Comparison of ENCODE assay signal across 11 cellular contexts in the genomic region with DNA sequence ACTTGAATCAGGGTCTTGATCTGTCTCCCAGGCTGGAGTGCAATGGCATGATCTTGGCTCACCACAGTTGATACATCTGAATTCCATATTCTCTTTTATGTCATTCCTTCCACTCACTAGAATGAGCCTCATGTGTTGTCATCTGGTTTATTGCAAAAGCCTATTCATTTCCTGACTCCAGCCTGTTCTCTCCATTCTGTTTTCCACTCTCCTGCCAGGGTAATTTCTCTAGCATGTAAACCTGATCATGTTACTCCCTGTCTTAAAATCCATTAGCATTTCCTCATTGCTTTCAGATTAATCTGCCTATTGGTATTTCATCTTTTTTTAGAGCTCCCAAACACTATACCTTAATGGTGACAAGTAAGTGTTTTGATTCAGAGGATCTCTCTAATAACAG. TPM values are rescaled to one million over a fixed set of nuclear protein-coding genes. Genes with fewer than 3 reads are reported as not detected.
DNase-seq lines count a peak whose midpoint lies in the region; ATAC-seq and TF ChIP-seq lines count a peak whose summit lies in the region.
"Had no signal": no experiment of that assay in that cellular context is flagged by ENCODE, and none has a peak within 500 bp of the region (broad histone marks: within the 10 kb centered on the region; RNA-seq: fewer than 3 reads in every experiment).

No MANE protein-coding gene starts in this region.

- no peaks in the 10 kb centered on the region for H3K9me3 ChIP-seq in body of pancreas
- H3K9me3 ChIP-seq: stomach had no signal

- H3K27me3 Mint-ChIP-seq in HFFc6 (ENCODE audit: insufficient read depth): peaks cover 3% of the 10 kb centered on the region

- no peaks in the 10 kb centered on the region for H3K36me3 Mint-ChIP-seq in HFFc6 (ENCODE audit: low read depth)

- peak overlapping the region; percentile 98 for H3K27ac Mint-ChIP-seq in HFFc6

- DNase-seq in AG10803 (ENCODE audit: low read depth) (peak; percentile 96), HFFc6 (peak; percentile 83), astrocyte of the spinal cord (ENCODE audit: low read depth, low spot score) (peak; percentile 67), kidney glomerular epithelial cell (lab: John Stamatoyannopoulos, UW) (peak; percentile 20), hippocampal formation (lab: John Stamatoyannopoulos, UW) (no peak), body of pancreas (no peak), substantia nigra (lab: John Stamatoyannopoulos, UW) (no peak)
- DNase-seq in stimulated activated CD4-positive, alpha-beta T cell treated with anti-CD3 and anti-CD28 coated beads, Interleukin-15, amount 100 ng/mL, for 24 hours: no peak
- DNase-seq: activated CD8-positive, alpha-beta memory T cell treated with anti-CD3 and anti-CD28 coated beads, Interleukin-2, amount 50 U/mL, for 4 hours; NCI-H187; stomach had no signal

- no peak for TF ChIP-seq POLR2A in body of pancreas (IDR thresholded peaks at IDR 0.05)

- in situ Hi-C loops in astrocyte of the spinal cord (cut with HindIII; ENCODE audit: low sequenced_read_pairs): no loop called here

- TF ChIP-seq CTCF in AG10803 (conservative IDR thresholded peaks at IDR 0.05; ENCODE audit: low read length) (no peak), HFFc6 (IDR thresholded peaks at IDR 0.05) (no peak), astrocyte of the spinal cord (IDR thresholded peaks at IDR 0.05; ENCODE audit: low read depth, low read length) (no peak), body of pancreas (IDR thresholded peaks at IDR 0.05) (no peak)

- H3K4me3 Mint-ChIP-seq in HFFc6: peak overlapping the region; percentile 71

- no peaks in the 10 kb centered on the region for H3K9me3 Mint-ChIP-seq in HFFc6

- H3K4me1 Mint-ChIP-seq in HFFc6 (ENCODE audit: low read depth): peaks cover 81% of the 10 kb centered on the region

- no peaks in the 10 kb centered on the region for H3K36me3 ChIP-seq in body of pancreas (replicated peaks in 1 of 2; ENCODE audit: insufficient read depth in 1 of 2, low read depth in 2 of 2)
- H3K36me3 ChIP-seq: stomach had no signal

- no peak overlapping the region for H3K4me3 ChIP-seq in AG10803 (ENCODE audit: low read length)
- no peak overlapping the region for H3K4me3 ChIP-seq in astrocyte of the spinal cord (ENCODE audit: low read depth, low read length)
- H3K4me3 ChIP-seq in body of pancreas: no peak overlapping the region
- H3K4me3 ChIP-seq: stomach had no signal

- H3K27ac ChIP-seq in body of pancreas (no peak overlapping the region), substantia nigra (ENCODE audit: low read depth, low read length, poor library complexity, severe bottlenecking) (no peak overlapping the region)
- H3K27ac ChIP-seq: stomach had no signal

- ATAC-seq in body of pancreas: no peak

- peaks cover 4% of the 10 kb centered on the region for H3K4me1 ChIP-seq in body of pancreas

- no peaks in the 10 kb centered on the region for H3K27me3 ChIP-seq in body of pancreas
- H3K27me3 ChIP-seq: stomach had no signal

- intact Hi-C loops in body of pancreas (cut with DNase I): no loop called here

RNA-seq across cellular contexts. Expression of gene DDX60L, which starts 4.3 kb away (rescaled TPM):
- total RNA-seq in HFFc6 (2021; fragmentation: NEBNext Ultra II Directional; extraction: Animal tissue kit (Norgen Biotek cat#: 25700)): 10 to 100 TPM; 19.4 to 27.2 (median 23.7) TPM
- 10 to 100 TPM; 13.2 to 18.7 TPM for total RNA-seq in body of pancreas

RNA-seq across cellular contexts. Expression of gene PALLD, which starts 12.2 kb away (rescaled TPM):
- total RNA-seq in HFFc6 (2021; fragmentation: NEBNext Ultra II Directional; extraction: Animal tissue kit (Norgen Biotek cat#: 25700)): 100 to 1,000 TPM in 4 of 6 experiments, 10 to 100 TPM in 2; 72.6 to 163 (median 149) TPM
- total RNA-seq in body of pancreas: 10 to 100 TPM; 46.8 to 52.4 TPM

Comparison
In these comparisons a context has a peak if more than half of its experiments do, and no peak if none do; other contexts are left out.
1. DNase-seq: peak in AG10803 (single experiment), HFFc6 (single experiment), astrocyte of the spinal cord (single experiment) and kidney glomerular epithelial cell (single experiment); none in stimulated activated CD4-positive, alpha-beta T cell treated with anti-CD3 and anti-CD28 coated beads, Interleukin-15, amount 100 ng/mL, for 24 hours (single experiment), hippocampal formation (0 of 2), body of pancreas (0 of 4) and substantia nigra (0 of 49).